1 cellular context compared by ENCODE assay signal in genomic region chr19:39497850-39498261, GRCh38.
A peak's percentile ranks its signal among the peaks of the same experiment; 100 is the strongest.
TF ChIP-seq lines count a peak whose summit lies in the region.

No MANE protein-coding gene starts in this region.

TF ChIP-seq in GM12878, 131 proteins besides CTCF, POLR2A, EP300 and RAD21 (continued from another document and continues in another):
- TF ChIP-seq NFIC (IDR thresholded peaks at IDR 0.05; ENCODE audit: low read depth, low read length) (no peak), ZNF622 (IDR thresholded peaks at IDR 0.05) (no peak), NBN (IDR thresholded peaks at IDR 0.05) (0 out of 2 replicates have a peak, but pooled peaks have one; percentile 48), MTA3 (IDR thresholded peaks at IDR 0.05; ENCODE audit: borderline replicate concordance, low read length) (no peak), HDAC2 (IDR thresholded peaks at IDR 0.05) (no peak), SKIL (IDR thresholded peaks at IDR 0.05; ENCODE audit: low read depth, poor library complexity, severe bottlenecking) (no peak), BCLAF1 (IDR thresholded peaks at IDR 0.05) (no peak), CHD4 (IDR thresholded peaks at IDR 0.05) (no peak), SUZ12 (IDR thresholded peaks at IDR 0.05; ENCODE audit: unreplicated experiment) (no peak), MYC (IDR thresholded peaks at IDR 0.05; ENCODE audit: insufficient read depth, insufficient read length, insufficient replicate concordance, low read length, severe bottlenecking) (no peak), ASH2L (IDR thresholded peaks at IDR 0.05; ENCODE audit: borderline replicate concordance, low read depth) (no peak), HDAC6 (IDR thresholded peaks at IDR 0.05; ENCODE audit: unreplicated experiment) (no peak), ETV6 (conservative IDR thresholded peaks at IDR 0.05 in 1 of 2, IDR thresholded peaks at IDR 0.05 in 1 of 2; ENCODE audit: borderline replicate concordance in 1 of 2, low read depth in 1 of 2) (no peak), YBX1 (IDR thresholded peaks at IDR 0.05) (no peak), NFYA (IDR thresholded peaks at IDR 0.05; ENCODE audit: borderline replicate concordance, low read depth, low read length) (no peak), RELA (IDR thresholded peaks at IDR 0.05; ENCODE audit: borderline replicate concordance, partially characterized antibody) (no peak), YY1 (IDR thresholded peaks at IDR 0.05; ENCODE audit: low read depth, low read length) (0 out of 2 replicates have a peak, but pooled peaks have one; percentile 43), ZNF207 (IDR thresholded peaks at IDR 0.05; ENCODE audit: borderline replicate concordance) (no peak), USF1 (IDR thresholded peaks at IDR 0.05; ENCODE audit: borderline replicate concordance, extremely low read length, insufficient read depth, low read depth, low read length) (no peak), IKZF2 (IDR thresholded peaks at IDR 0.05) (peak; percentile 21 to 41; a peak in 1 of 4 replicates), ESRRA (IDR thresholded peaks at IDR 0.05; ENCODE audit: low read length) (no peak), POU2F2 (IDR thresholded peaks at IDR 0.05; ENCODE audit: borderline replicate concordance, low read depth, low read length) (peak; percentile 90; the same call in 2 of the 3 replicates), POLR2AphosphoS5 (IDR thresholded peaks at IDR 0.05; ENCODE audit: low read length) (no peak), ZNF687 (IDR thresholded peaks at IDR 0.05) (no peak), SRF (IDR thresholded peaks at IDR 0.05; ENCODE audit: low read depth in 2 of 2, low read length in 2 of 2) (no peak), RAD51 (IDR thresholded peaks at IDR 0.05) (no peak), CBX5 (IDR thresholded peaks at IDR 0.05; ENCODE audit: low read depth) (no peak), STAT3 (IDR thresholded peaks at IDR 0.05; ENCODE audit: low read depth, low read length) (no peak), EGR1 (IDR thresholded peaks at IDR 0.05; ENCODE audit: borderline replicate concordance in 1 of 2, low read depth in 2 of 2, low read length in 2 of 2) (no peak), MEF2B (IDR thresholded peaks at IDR 0.05; ENCODE audit: partially characterized antibody, poor library complexity, severe bottlenecking) (no peak), PAX8 (IDR thresholded peaks at IDR 0.05) (no peak), ATF2 (IDR thresholded peaks at IDR 0.05; ENCODE audit: low read length) (no peak), NR2F1 (conservative IDR thresholded peaks at IDR 0.05) (peak; percentile 26; the same call in 1 of the 2 replicates), TBL1XR1 (IDR thresholded peaks at IDR 0.05; ENCODE audit: low read depth, low read length) (no peak), TCF12 (IDR thresholded peaks at IDR 0.05; ENCODE audit: low read depth, low read length) (peak; percentile 95), STAT1 (conservative IDR thresholded peaks at IDR 0.05) (no peak), JUNB (IDR thresholded peaks at IDR 0.05) (no peak), HDGF (IDR thresholded peaks at IDR 0.05) (no peak), GABPA (IDR thresholded peaks at IDR 0.05; ENCODE audit: low read depth) (no peak), CREB1 (IDR thresholded peaks at IDR 0.05; ENCODE audit: low read depth) (no peak)
- TF ChIP-seq, protein P1, sequence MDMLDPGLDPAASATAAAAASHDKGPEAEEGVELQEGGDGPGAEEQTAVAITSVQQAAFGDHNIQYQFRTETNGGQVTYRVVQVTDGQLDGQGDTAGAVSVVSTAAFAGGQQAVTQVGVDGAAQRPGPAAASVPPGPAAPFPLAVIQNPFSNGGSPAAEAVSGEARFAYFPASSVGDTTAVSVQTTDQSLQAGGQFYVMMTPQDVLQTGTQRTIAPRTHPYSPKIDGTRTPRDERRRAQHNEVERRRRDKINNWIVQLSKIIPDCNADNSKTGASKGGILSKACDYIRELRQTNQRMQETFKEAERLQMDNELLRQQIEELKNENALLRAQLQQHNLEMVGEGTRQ (IDR thresholded peaks at IDR 0.05; ENCODE audit: borderline replicate concordance, low read depth, low read length), result no peak
- TF ChIP-seq, protein P2, sequence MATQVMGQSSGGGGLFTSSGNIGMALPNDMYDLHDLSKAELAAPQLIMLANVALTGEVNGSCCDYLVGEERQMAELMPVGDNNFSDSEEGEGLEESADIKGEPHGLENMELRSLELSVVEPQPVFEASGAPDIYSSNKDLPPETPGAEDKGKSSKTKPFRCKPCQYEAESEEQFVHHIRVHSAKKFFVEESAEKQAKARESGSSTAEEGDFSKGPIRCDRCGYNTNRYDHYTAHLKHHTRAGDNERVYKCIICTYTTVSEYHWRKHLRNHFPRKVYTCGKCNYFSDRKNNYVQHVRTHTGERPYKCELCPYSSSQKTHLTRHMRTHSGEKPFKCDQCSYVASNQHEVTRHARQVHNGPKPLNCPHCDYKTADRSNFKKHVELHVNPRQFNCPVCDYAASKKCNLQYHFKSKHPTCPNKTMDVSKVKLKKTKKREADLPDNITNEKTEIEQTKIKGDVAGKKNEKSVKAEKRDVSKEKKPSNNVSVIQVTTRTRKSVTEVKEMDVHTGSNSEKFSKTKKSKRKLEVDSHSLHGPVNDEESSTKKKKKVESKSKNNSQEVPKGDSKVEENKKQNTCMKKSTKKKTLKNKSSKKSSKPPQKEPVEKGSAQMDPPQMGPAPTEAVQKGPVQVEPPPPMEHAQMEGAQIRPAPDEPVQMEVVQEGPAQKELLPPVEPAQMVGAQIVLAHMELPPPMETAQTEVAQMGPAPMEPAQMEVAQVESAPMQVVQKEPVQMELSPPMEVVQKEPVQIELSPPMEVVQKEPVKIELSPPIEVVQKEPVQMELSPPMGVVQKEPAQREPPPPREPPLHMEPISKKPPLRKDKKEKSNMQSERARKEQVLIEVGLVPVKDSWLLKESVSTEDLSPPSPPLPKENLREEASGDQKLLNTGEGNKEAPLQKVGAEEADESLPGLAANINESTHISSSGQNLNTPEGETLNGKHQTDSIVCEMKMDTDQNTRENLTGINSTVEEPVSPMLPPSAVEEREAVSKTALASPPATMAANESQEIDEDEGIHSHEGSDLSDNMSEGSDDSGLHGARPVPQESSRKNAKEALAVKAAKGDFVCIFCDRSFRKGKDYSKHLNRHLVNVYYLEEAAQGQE (IDR thresholded peaks at IDR 0.05; ENCODE audit: low read depth, low read length), result no peak
- TF ChIP-seq, protein P3, sequence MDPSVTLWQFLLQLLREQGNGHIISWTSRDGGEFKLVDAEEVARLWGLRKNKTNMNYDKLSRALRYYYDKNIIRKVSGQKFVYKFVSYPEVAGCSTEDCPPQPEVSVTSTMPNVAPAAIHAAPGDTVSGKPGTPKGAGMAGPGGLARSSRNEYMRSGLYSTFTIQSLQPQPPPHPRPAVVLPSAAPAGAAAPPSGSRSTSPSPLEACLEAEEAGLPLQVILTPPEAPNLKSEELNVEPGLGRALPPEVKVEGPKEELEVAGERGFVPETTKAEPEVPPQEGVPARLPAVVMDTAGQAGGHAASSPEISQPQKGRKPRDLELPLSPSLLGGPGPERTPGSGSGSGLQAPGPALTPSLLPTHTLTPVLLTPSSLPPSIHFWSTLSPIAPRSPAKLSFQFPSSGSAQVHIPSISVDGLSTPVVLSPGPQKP (IDR thresholded peaks at IDR 0.05; ENCODE audit: low read depth, low read length), result no peak
- TF ChIP-seq, protein P4, sequence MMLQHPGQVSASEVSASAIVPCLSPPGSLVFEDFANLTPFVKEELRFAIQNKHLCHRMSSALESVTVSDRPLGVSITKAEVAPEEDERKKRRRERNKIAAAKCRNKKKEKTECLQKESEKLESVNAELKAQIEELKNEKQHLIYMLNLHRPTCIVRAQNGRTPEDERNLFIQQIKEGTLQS (IDR thresholded peaks at IDR 0.05; ENCODE audit: borderline replicate concordance, extremely low read depth, low read depth, low read length), result no peak
